In genomic region chr6:7041511-7042026, GRCh38 we compare ENCODE assay signal across 11 cellular contexts.
DNase-seq lines count a peak whose midpoint lies in the region; ATAC-seq and TF ChIP-seq lines count a peak whose summit lies in the region.
"Had no signal": no experiment of that assay in that cellular context is flagged by ENCODE, and none has a peak within 500 bp of the region (broad histone marks: within the 10 kb centered on the region; RNA-seq: fewer than 3 reads in every experiment).

No MANE protein-coding gene starts in this region.

- H3K4me3 ChIP-seq in BLaER1 (no peak overlapping the region), HCT116 (replicated peaks in 1 of 2; ENCODE audit: low read depth in 1 of 2, low read length in 2 of 2) (no peak overlapping the region)

- H3K9me3 Mint-ChIP-seq in glutamatergic neuron (ENCODE audit: unreplicated experiment): peaks cover 12% of the 10 kb centered on the region
- no peaks in the 10 kb centered on the region for H3K9me3 Mint-ChIP-seq in activated T-helper 2 cell treated with anti-CD3 and anti-CD28 coated beads, Interferon-gamma antibody, Interleukin-2, Interleukin-4, amounts not matched to agents 10 μg/mL and 5 μg/mL and 100 μg/mL, durations not matched to agents 14 hours and 24 hours and 36 hours
- H3K9me3 Mint-ChIP-seq: activated T-helper 1 cell treated with anti-CD3 and anti-CD28 coated beads, Interleukin-12 subunit alpha, Interleukin-12 subunit beta, Interleukin-2, Interleukin-4 antibody, amounts not matched to agents 30 ng/mL and 10 ng/mL and 1 ng/mL, durations not matched to agents 14 hours and 24 hours and 36 hours; immature natural killer cell had no signal

- no peak for TF ChIP-seq POLR2A in HCT116 (IDR thresholded peaks at IDR 0.05; ENCODE audit: borderline replicate concordance, extremely low read depth, insufficient read depth, insufficient read length)

- no TSS peak for BruUV-seq in HCT116 (replicated peaks; lab: Mats Ljungman, UMichigan)

- H3K4me1 ChIP-seq in BLaER1 (peaks cover 22% of the 10 kb centered on the region), HCT116 (ENCODE audit: control insufficient read depth in 1 of 2, insufficient read depth in 2 of 2, low read length in 2 of 2) (peaks cover 0 to 18% of the 10 kb centered on the region in 2 experiments; a peak in 2 of 4 replicates)

- no peak overlapping the region for H3K9ac ChIP-seq in BLaER1
- H3K9ac ChIP-seq in HCT116 (ENCODE audit: low read length): no peak overlapping the region

- TF ChIP-seq RAD21 in HCT116 (IDR thresholded peaks at IDR 0.05; ENCODE audit: low read depth): no peak

- H3K9me2 ChIP-seq in HCT116 (ENCODE audit: insufficient read depth): no peaks in the 10 kb centered on the region

- H3K4me2 ChIP-seq in BLaER1 (peak overlapping the region; percentile 29), HCT116 (ENCODE audit: low read length) (no peak overlapping the region)

- H3K36me3 ChIP-seq in BLaER1 (no peaks in the 10 kb centered on the region), HCT116 (ENCODE audit: control insufficient read depth in 1 of 2, insufficient read depth in 2 of 2, low read length in 2 of 2) (no peaks in the 10 kb centered on the region)

- no peaks in the 10 kb centered on the region for H3K36me3 Mint-ChIP-seq in glutamatergic neuron (ENCODE audit: unreplicated experiment)
- H3K36me3 Mint-ChIP-seq in activated T-helper 2 cell treated with anti-CD3 and anti-CD28 coated beads, Interferon-gamma antibody, Interleukin-2, Interleukin-4, amounts not matched to agents 10 μg/mL and 5 μg/mL and 100 μg/mL, durations not matched to agents 14 hours and 24 hours and 36 hours (ENCODE audit: low read depth): no peaks in the 10 kb centered on the region

- intact Hi-C loops in HCT116 (cut with micrococcal nuclease): no loop called here
- intact Hi-C loops in activated T-helper 2 cell treated with anti-CD3 and anti-CD28 coated beads, Interferon-gamma antibody, Interleukin-2, Interleukin-4, amounts not matched to agents 10 μg/mL and 5 μg/mL and 100 μg/mL, durations not matched to agents 14 hours and 24 hours and 36 hours (cut with micrococcal nuclease): no loop called here

- TF ChIP-seq CTCF in HCT116 (IDR thresholded peaks at IDR 0.05 in 2 of 3, conservative IDR thresholded peaks at IDR 0.05 in 1 of 3; ENCODE audit: borderline replicate concordance in 1 of 3, insufficient read depth in 1 of 3, low read depth in 2 of 3, low read length in 2 of 3) (no peak), glutamatergic neuron (IDR thresholded peaks at IDR 0.05; ENCODE audit: partially characterized antibody, unreplicated experiment) (no peak)

- peak overlapping the region; percentile 72 for H2AFZ ChIP-seq in HCT116 (ENCODE audit: low read depth, low read length, poor library complexity, severe bottlenecking)

- H3K27me3 Mint-ChIP-seq in glutamatergic neuron (ENCODE audit: unreplicated experiment): peaks cover 6% of the 10 kb centered on the region
- H3K27me3 Mint-ChIP-seq in activated T-helper 2 cell treated with anti-CD3 and anti-CD28 coated beads, Interferon-gamma antibody, Interleukin-2, Interleukin-4, amounts not matched to agents 10 μg/mL and 5 μg/mL and 100 μg/mL, durations not matched to agents 14 hours and 24 hours and 36 hours (ENCODE audit: low read depth): peaks cover 45% of the 10 kb centered on the region

- CTCF ChIA-PET in HCT116 (lab: Charles Lee): no interaction called here

- RAD21 ChIA-PET in HCT116 (lab: Charles Lee; ENCODE audit: low non-redundant PET in 1 of 2, low total read pairs in 2 of 2, uncharacterized antibody in 2 of 2, unreplicated experiment in 2 of 2): no interaction called here

- POLR2A ChIA-PET in HCT116 (lab: Charles Lee): no interaction called here

- peaks cover 34% of the 10 kb centered on the region for H3K4me1 Mint-ChIP-seq in glutamatergic neuron (ENCODE audit: low read depth, unreplicated experiment)
- H3K4me1 Mint-ChIP-seq in activated T-helper 2 cell treated with anti-CD3 and anti-CD28 coated beads, Interferon-gamma antibody, Interleukin-2, Interleukin-4, amounts not matched to agents 10 μg/mL and 5 μg/mL and 100 μg/mL, durations not matched to agents 14 hours and 24 hours and 36 hours (ENCODE audit: low read depth): peaks cover 7% of the 10 kb centered on the region

- no peak for ATAC-seq in HCT116
- ATAC-seq in GM18498 (IDR thresholded peaks at IDR 0.05; ENCODE audit: unreplicated experiment): no peak

- peak overlapping the region; percentile 13; the same call in 1 of the 2 replicates for H3K27ac ChIP-seq in BLaER1
- no peak overlapping the region for H3K27ac ChIP-seq in HCT116 (ENCODE audit: low read depth, low read length)

- no peaks in the 10 kb centered on the region for H3K27me3 ChIP-seq in BLaER1
- H3K27me3 ChIP-seq in HCT116 (ENCODE audit: insufficient read depth, low read length): no peaks in the 10 kb centered on the region

- peak overlapping the region; percentile 96 for H3K27ac Mint-ChIP-seq in glutamatergic neuron (ENCODE audit: unreplicated experiment)
- no peak overlapping the region for H3K27ac Mint-ChIP-seq in activated T-helper 2 cell treated with anti-CD3 and anti-CD28 coated beads, Interferon-gamma antibody, Interleukin-2, Interleukin-4, amounts not matched to agents 10 μg/mL and 5 μg/mL and 100 μg/mL, durations not matched to agents 14 hours and 24 hours and 36 hours
- H3K27ac Mint-ChIP-seq: activated T-helper 1 cell treated with anti-CD3 and anti-CD28 coated beads, Interleukin-12 subunit alpha, Interleukin-12 subunit beta, Interleukin-2, Interleukin-4 antibody, amounts not matched to agents 30 ng/mL and 10 ng/mL and 1 ng/mL, durations not matched to agents 14 hours and 24 hours and 36 hours; immature natural killer cell had no signal

- no peaks in the 10 kb centered on the region for H3K79me2 ChIP-seq in HCT116 (ENCODE audit: insufficient read depth, low read length)

- no peak for DNase-seq in HCT116 (ENCODE audit: low read depth, low spot score)
- peak; percentile 88 for DNase-seq in OCI-M2 (lab: John Stamatoyannopoulos, UW; ENCODE audit: unreplicated experiment)
- DNase-seq in glutamatergic neuron: no peak
- DNase-seq in SHP77 treated with DMSO at 0.1 percent for 48 hours (lab: John Stamatoyannopoulos, UW): no peak
- no peak for DNase-seq in activated T-helper 2 cell treated with anti-CD3 and anti-CD28 coated beads, Interferon-gamma antibody, Interleukin-2, Interleukin-4, amounts not matched to agents 10 μg/mL and 5 μg/mL and 100 μg/mL, durations not matched to agents 14 hours and 24 hours and 36 hours (ENCODE audit: low spot score)
- DNase-seq in stimulated activated CD4-positive, alpha-beta T cell treated with anti-CD3 and anti-CD28 coated beads, Interleukin-4, amount 100 ng/mL, for 4 hours: no peak
- DNase-seq: activated CD4-positive, CD25-positive, alpha-beta regulatory T cell treated with anti-CD3 and anti-CD28 coated beads, Interleukin-2, amount 50 U/mL, for 72 hours; immature natural killer cell had no signal

- H4K20me1 ChIP-seq in BLaER1 (no peaks in the 10 kb centered on the region), HCT116 (ENCODE audit: insufficient read depth) (no peaks in the 10 kb centered on the region)

- H3K9me3 ChIP-seq in BLaER1 (no peaks in the 10 kb centered on the region), HCT116 (ENCODE audit: control insufficient read depth in 1 of 2, insufficient read depth in 1 of 2, low read depth in 1 of 2, low read length in 2 of 2) (no peaks in the 10 kb centered on the region)

- no peak overlapping the region for H3K4me3 Mint-ChIP-seq in glutamatergic neuron (ENCODE audit: unreplicated experiment)
- H3K4me3 Mint-ChIP-seq in activated T-helper 2 cell treated with anti-CD3 and anti-CD28 coated beads, Interferon-gamma antibody, Interleukin-2, Interleukin-4, amounts not matched to agents 10 μg/mL and 5 μg/mL and 100 μg/mL, durations not matched to agents 14 hours and 24 hours and 36 hours (ENCODE audit: low read depth): no peak overlapping the region
- H3K4me3 Mint-ChIP-seq: activated T-helper 1 cell treated with anti-CD3 and anti-CD28 coated beads, Interleukin-12 subunit alpha, Interleukin-12 subunit beta, Interleukin-2, Interleukin-4 antibody, amounts not matched to agents 30 ng/mL and 10 ng/mL and 1 ng/mL, durations not matched to agents 14 hours and 24 hours and 36 hours; immature natural killer cell had no signal

TF ChIP-seq in HCT116, 20 proteins besides CTCF, POLR2A, EP300 and RAD21:
- TF ChIP-seq YY1 (IDR thresholded peaks at IDR 0.05; ENCODE audit: extremely low read depth, insufficient replicate concordance, low read depth, low read length) (no peak), EGR1 (IDR thresholded peaks at IDR 0.05; ENCODE audit: low read depth) (no peak), CBX3 (IDR thresholded peaks at IDR 0.05; ENCODE audit: low read depth) (no peak), ELF1 (IDR thresholded peaks at IDR 0.05; ENCODE audit: borderline replicate concordance, low read depth) (no peak), ZFX (IDR thresholded peaks at IDR 0.05) (no peak), EZH2phosphoT487 (IDR thresholded peaks at IDR 0.05; ENCODE audit: borderline replicate concordance) (no peak), ATF3 (IDR thresholded peaks at IDR 0.05) (no peak), CEBPB (IDR thresholded peaks at IDR 0.05; ENCODE audit: low read depth) (no peak), MAX (IDR thresholded peaks at IDR 0.05) (no peak), SIN3A (IDR thresholded peaks at IDR 0.05; ENCODE audit: low read depth) (no peak)
